8 cellular contexts compared by ENCODE assay signal in the genomic region with DNA sequence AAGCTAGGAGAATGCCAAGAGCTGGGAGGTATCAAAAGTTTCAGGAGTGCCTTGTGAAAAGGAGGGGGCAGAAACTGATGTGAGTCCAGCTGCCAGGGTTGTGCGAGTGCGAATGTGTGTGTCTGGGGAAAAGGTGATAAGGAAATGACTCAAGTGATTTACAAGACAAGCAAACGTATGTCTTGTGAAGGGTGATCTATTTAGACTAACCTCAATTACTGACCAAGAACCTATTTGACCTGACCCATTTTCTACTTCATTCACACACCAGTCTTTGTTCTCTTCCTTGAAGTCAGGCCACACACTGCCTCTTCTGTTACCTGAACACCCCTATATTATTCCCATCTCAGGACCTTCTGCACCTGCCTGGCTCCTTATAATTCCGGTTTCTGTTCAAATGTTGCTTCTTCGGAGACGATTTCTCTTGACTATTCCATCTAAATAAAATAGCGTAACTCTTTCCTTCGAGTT. TPM values are rescaled to one million over a fixed set of nuclear protein-coding genes. Genes with fewer than 3 reads are reported as not detected.
A peak's percentile ranks its signal among the peaks of the same experiment; 100 is the strongest.
DNase-seq lines count a peak whose midpoint lies in the region; TF ChIP-seq lines count a peak whose summit lies in the region.

No MANE protein-coding gene starts in this region.

- peaks cover 56% of the 10 kb centered on the region for H3K4me1 Mint-ChIP-seq in activated CD4-positive, alpha-beta T cell treated with anti-CD3 and anti-CD28 coated beads, Interleukin-2, amount 10 ng/mL, durations not matched to agents 7 days and 5 days

- H3K27ac Mint-ChIP-seq in activated CD4-positive, alpha-beta T cell treated with anti-CD3 and anti-CD28 coated beads, Interleukin-2, amount 10 ng/mL, durations not matched to agents 7 days and 5 days, result peak overlapping the region; percentile 92

- H3K9me3 ChIP-seq in BE2C, result no peaks in the 10 kb centered on the region

- POLR2A ChIA-PET in activated CD4-positive, alpha-beta T cell treated with anti-CD3 and anti-CD28 coated beads, Interleukin-2, amount 10 ng/mL, durations not matched to agents 7 days and 5 days (lab: Charles Lee), result no interaction called here

- peaks cover 9% of the 10 kb centered on the region for H3K36me3 ChIP-seq in BE2C
- no peaks in the 10 kb centered on the region; the same call in none of the 2 replicates for H3K36me3 ChIP-seq in H7 (replicated peaks; ENCODE audit: control insufficient read depth, insufficient read depth, low read length)

- H3K9me3 Mint-ChIP-seq in activated CD4-positive, alpha-beta T cell treated with anti-CD3 and anti-CD28 coated beads, Interleukin-2, amount 10 ng/mL, durations not matched to agents 7 days and 5 days, result no peaks in the 10 kb centered on the region

- H3K4me1 ChIP-seq in BE2C, result peaks cover 11% of the 10 kb centered on the region

- peaks cover 16% of the 10 kb centered on the region for H3K36me3 Mint-ChIP-seq in activated CD4-positive, alpha-beta T cell treated with anti-CD3 and anti-CD28 coated beads, Interleukin-2, amount 10 ng/mL, durations not matched to agents 7 days and 5 days (ENCODE audit: low read depth)

- H3K27me3 ChIP-seq in BE2C (no peaks in the 10 kb centered on the region), H7 (ENCODE audit: control insufficient read depth, insufficient read depth, low read length) (no peaks in the 10 kb centered on the region)

- H3K4me3 ChIP-seq in BE2C (ENCODE audit: low read depth, low read length) (peak overlapping the region; percentile 92), H7 (ENCODE audit: insufficient read depth, low read depth, low read length) (peak overlapping the region; percentile 86), skeletal muscle cell (ENCODE audit: low read depth, low read length) (peak overlapping the region; percentile 83)

- CTCF ChIA-PET in activated CD4-positive, alpha-beta T cell treated with anti-CD3 and anti-CD28 coated beads, Interleukin-2, amount 10 ng/mL, durations not matched to agents 7 days and 5 days (lab: Charles Lee), result interaction anchor here (0.6 to 1.4 kb wide), 5 partner anchors 9 to 73 kb away, joined by 3 to 5 read pairs (median 3); no protein-coding TSS in a partner anchor

- H3K27me3 Mint-ChIP-seq in activated CD4-positive, alpha-beta T cell treated with anti-CD3 and anti-CD28 coated beads, Interleukin-2, amount 10 ng/mL, durations not matched to agents 7 days and 5 days, result no peaks in the 10 kb centered on the region

- TF ChIP-seq CTCF in BE2C (IDR thresholded peaks at IDR 0.05; ENCODE audit: low read depth, low read length), result no peak

- H3K4me3 Mint-ChIP-seq in activated CD4-positive, alpha-beta T cell treated with anti-CD3 and anti-CD28 coated beads, Interleukin-2, amount 10 ng/mL, durations not matched to agents 7 days and 5 days, result peak overlapping the region; percentile 96

- DNase-seq in BE2C (no peak), H7 (no peak), glomerular visceral epithelial cell (ENCODE audit: extremely low spot score) (peak; percentile 15), skeletal muscle cell (ENCODE audit: low read depth) (no peak), mucosa of gallbladder (ENCODE audit: low spot score) (no peak), NCI-H2081 (lab: John Stamatoyannopoulos, UW) (no peak), GM19240 (ENCODE audit: insufficient read length, low spot score) (no peak)
- DNase-seq in activated CD4-positive, alpha-beta T cell treated with anti-CD3 and anti-CD28 coated beads, Interleukin-2, amount 10 ng/mL, durations not matched to agents 7 days and 5 days, result no peak

RNA-seq across cellular contexts. Expression of a gene that starts 1.0 kb away (rescaled TPM):
- polyA plus RNA-seq in BE2C (2012; ENCODE audit: insufficient read depth, insufficient read length, low read depth), result 89.5 TPM
- 57.8 and 60.0 TPM in 2 replicates for total RNA-seq in H7 (2014; rRNA removed; shearing (Covaris generic))
- 10 to 100 TPM; 22.9 to 24.6 TPM for total RNA-seq in activated CD4-positive, alpha-beta T cell treated with anti-CD3 and anti-CD28 coated beads, Interleukin-2, amount 10 ng/mL, durations not matched to agents 7 days and 5 days
- 68.8 TPM for total RNA-seq in mucosa of gallbladder

RNA-seq across cellular contexts. Expression of a gene that starts 2.8 kb away (rescaled TPM):
- polyA plus RNA-seq in BE2C (2012; ENCODE audit: insufficient read depth, insufficient read length, low read depth), result 47.2 TPM
- 6.4 and 9.5 TPM in 2 replicates for total RNA-seq in H7 (2014; rRNA removed; shearing (Covaris generic))
- 10 to 100 TPM; 35.9 to 50.6 TPM for total RNA-seq in activated CD4-positive, alpha-beta T cell treated with anti-CD3 and anti-CD28 coated beads, Interleukin-2, amount 10 ng/mL, durations not matched to agents 7 days and 5 days
- total RNA-seq in mucosa of gallbladder, result 14.7 TPM

RNA-seq across cellular contexts. Expression of a gene that starts 34.6 kb away (rescaled TPM):
- 29.8 TPM for polyA plus RNA-seq in BE2C (2012; ENCODE audit: insufficient read depth, insufficient read length, low read depth)
- total RNA-seq in H7 (2014; rRNA removed; shearing (Covaris generic)), result 31.8 and 46.0 TPM in 2 replicates
- total RNA-seq in activated CD4-positive, alpha-beta T cell treated with anti-CD3 and anti-CD28 coated beads, Interleukin-2, amount 10 ng/mL, durations not matched to agents 7 days and 5 days, result 10 to 100 TPM; 59.3 to 59.6 TPM
- 56.8 TPM for total RNA-seq in mucosa of gallbladder
